ENCODE assay signal across 22 cellular contexts in genomic region chr2:229154381-229154780, GRCh38.
DNase-seq lines count a peak whose midpoint lies in the region; ATAC-seq and TF ChIP-seq lines count a peak whose summit lies in the region.
"Had no signal": no experiment of that assay in that cellular context is flagged by ENCODE, and none has a peak within 500 bp of the region (broad histone marks: within the 10 kb centered on the region; RNA-seq: fewer than 3 reads in every experiment).

No MANE protein-coding gene starts in this region.

- H3K79me2 ChIP-seq in GM23248 (ENCODE audit: insufficient read depth) (no peaks in the 10 kb centered on the region), smooth muscle cell (ENCODE audit: low read depth) (no peaks in the 10 kb centered on the region)

- H3K9me2 ChIP-seq in GM23248 (ENCODE audit: insufficient read depth): no peaks in the 10 kb centered on the region

- no peak overlapping the region for H3K4me3 ChIP-seq in GM23248
- no peak overlapping the region for H3K4me3 ChIP-seq in SJCRH30
- H3K4me3 ChIP-seq in fibroblast of villous mesenchyme (ENCODE audit: low read depth, low read length): no peak overlapping the region
- H3K4me3 ChIP-seq in smooth muscle cell: no peak overlapping the region
- H3K4me3 ChIP-seq: gastroesophageal sphincter, HAP-1, left lung had no signal

- H3K9me3 ChIP-seq in GM23248 (ENCODE audit: low read depth) (no peaks in the 10 kb centered on the region), SJCRH30 (replicated peaks) (no peaks in the 10 kb centered on the region; the same call in 1 of the 2 replicates), smooth muscle cell (replicated peaks; ENCODE audit: low read depth) (no peaks in the 10 kb centered on the region)
- H3K9me3 ChIP-seq: BE2C, HAP-1, left lung had no signal

- H3K4me1 ChIP-seq in GM23248 (ENCODE audit: insufficient read depth) (no peaks in the 10 kb centered on the region), SJCRH30 (peaks cover 14% of the 10 kb centered on the region), smooth muscle cell (ENCODE audit: low read depth) (no peaks in the 10 kb centered on the region)
- H3K4me1 ChIP-seq: BE2C, gastroesophageal sphincter, HAP-1, left lung had no signal

- no peak for ATAC-seq in HG03442 (IDR thresholded peaks at IDR 0.05; ENCODE audit: unreplicated experiment)
- ATAC-seq: activated naive CD4-positive, alpha-beta T cell treated with anti-CD3 and anti-CD28 coated beads, Interleukin-2, amount 50 U/mL, for 72 hours; activated T-cell treated with anti-CD3 and anti-CD28 coated beads, Interleukin-2, amount 50 U/mL, for 72 hours; gastroesophageal sphincter; left lung; SK-N-SH treated with all-trans-retinoic acid at 6 μM for 48 hours; stimulated activated memory B cell treated with anti-CD40 and anti-IgM and Interleukin-4, amounts not matched to agents 10 μg/mL and 1 μg/mL and 100 μg/mL, for 72 hours had no signal

- H3K36me3 ChIP-seq in GM23248 (ENCODE audit: low read depth) (no peaks in the 10 kb centered on the region; the same call in 1 of the 2 replicates), SJCRH30 (no peaks in the 10 kb centered on the region), smooth muscle cell (ENCODE audit: low read depth) (no peaks in the 10 kb centered on the region)
- H3K36me3 ChIP-seq: BE2C, gastroesophageal sphincter, HAP-1, left lung had no signal

- H4K20me1 ChIP-seq in GM23248 (ENCODE audit: insufficient read depth) (no peaks in the 10 kb centered on the region), smooth muscle cell (ENCODE audit: low read depth) (no peaks in the 10 kb centered on the region)

- WGBS in GM23248 (ENCODE audit: low coverage in 1 of 2, low lambda C conversion rate in 2 of 2, missing lambda C conversion rate in 2 of 2), 2 experiments: 82% methylated on average over 6 of the region's 6 CpGs
- 47% methylated on average over 6 of the region's 6 CpGs for WGBS in smooth muscle cell (ENCODE audit: low lambda C conversion rate)

- H3K9ac ChIP-seq in GM23248: no peak overlapping the region
- peak overlapping the region; percentile 66 for H3K9ac ChIP-seq in smooth muscle cell (ENCODE audit: low read depth)

- no peak overlapping the region for H2AFZ ChIP-seq in GM23248
- H2AFZ ChIP-seq in smooth muscle cell (ENCODE audit: low read depth): no peak overlapping the region

- DNase-seq in GM23248: peak; percentile 22
- peak; percentile 50 to 54 for DNase-seq in SJCRH30
- peak; percentile 39 for DNase-seq in fibroblast of villous mesenchyme (ENCODE audit: low read depth)
- DNase-seq in smooth muscle cell (lab: John Stamatoyannopoulos, UW; ENCODE audit: unreplicated experiment): no peak
- no peak for DNase-seq in activated naive CD4-positive, alpha-beta T cell (lab: John Stamatoyannopoulos, UW)
- no peak for DNase-seq in NCI-H526 (lab: John Stamatoyannopoulos, UW)
- DNase-seq in Ammon's horn (ENCODE audit: low spot score): no peak
- DNase-seq: activated CD4-positive, CD25-positive, alpha-beta regulatory T cell; activated T-cell treated with anti-CD3 and anti-CD28 coated beads, Interleukin-2, amount 50 U/mL, for 72 hours; BE2C; Calu3; left lung; midbrain; NCI-H1694 treated with DMSO at 0.1 percent for 48 hours; NCI-H446; RPMI8226 had no signal

- H3K27me3 ChIP-seq in GM23248 (replicated peaks; ENCODE audit: insufficient read depth) (no peaks in the 10 kb centered on the region), SJCRH30 (no peaks in the 10 kb centered on the region), smooth muscle cell (ENCODE audit: low read depth) (no peaks in the 10 kb centered on the region)
- H3K27me3 ChIP-seq: BE2C, gastroesophageal sphincter, left lung had no signal

- H3K4me2 ChIP-seq in GM23248 (ENCODE audit: unreplicated experiment): no peak overlapping the region
- peak overlapping the region; percentile 50 for H3K4me2 ChIP-seq in smooth muscle cell

- H3F3A ChIP-seq in GM23248 (ENCODE audit: insufficient read depth) (no peaks in the 10 kb centered on the region), smooth muscle cell (ENCODE audit: low read depth) (no peaks in the 10 kb centered on the region)

- no peak overlapping the region for H3K27ac ChIP-seq in GM23248
- H3K27ac ChIP-seq in SJCRH30: peak overlapping the region; percentile 42
- peak overlapping the region; percentile 86 for H3K27ac ChIP-seq in smooth muscle cell (ENCODE audit: low read depth)
- H3K27ac ChIP-seq: gastroesophageal sphincter, left lung had no signal

- in situ Hi-C loops in GM23248 (cut with MboI): no loop called here

- TF ChIP-seq CTCF in fibroblast of villous mesenchyme (IDR thresholded peaks at IDR 0.05; ENCODE audit: insufficient read depth, low read depth, low read length) (no peak), smooth muscle cell (IDR thresholded peaks at IDR 0.05; ENCODE audit: borderline replicate concordance, insufficient read depth, poor library complexity, severe bottlenecking) (no peak)

Comparison
In these comparisons a context has a peak if more than half of its experiments do, and no peak if none do; other contexts are left out.
1. DNase-seq: peak in GM23248 (single experiment), SJCRH30 (2 of 2) and fibroblast of villous mesenchyme (single experiment); none in smooth muscle cell (single experiment), activated naive CD4-positive, alpha-beta T cell (0 of 4), NCI-H526 (0 of 2) and Ammon's horn (single experiment).